8 cellular contexts compared by ENCODE assay signal in genomic region chr4:81472249-81473085, GRCh38. TPM values are rescaled to one million over a fixed set of nuclear protein-coding genes. Genes with fewer than 3 reads are reported as not detected.
DNase-seq lines count a peak whose midpoint lies in the region; ATAC-seq and TF ChIP-seq lines count a peak whose summit lies in the region.

No MANE protein-coding gene starts in this region.

- H3K9me3 ChIP-seq in KOPT-K1 (ENCODE audit: insufficient read depth, low read length, poor library complexity, severe bottlenecking) = no peaks in the 10 kb centered on the region

- TF ChIP-seq CTCF in GM12864 (IDR thresholded peaks at IDR 0.05; ENCODE audit: low read depth, low read length, missing control alignments) (peak; percentile 43), choroid plexus epithelial cell (conservative IDR thresholded peaks at IDR 0.05; ENCODE audit: low read depth, low read length) (peak; percentile 44), lower leg skin (IDR thresholded peaks at IDR 0.05) (no peak)

- peak; percentile 59 for ATAC-seq in GM21786 (IDR thresholded peaks at IDR 0.05; ENCODE audit: unreplicated experiment)
- peak; percentile 77 for ATAC-seq in SK-N-SH treated with all-trans-retinoic acid at 6 μM for 48 hours

- no peak for TF ChIP-seq POLR2A in lower leg skin (IDR thresholded peaks at IDR 0.05)

- 23 to 30% methylated on average over 12 of the region's 12 CpGs for WGBS in lower leg skin, 2 donors

- peak; percentile 35 for DNase-seq in GM12864 (ENCODE audit: low read depth)
- DNase-seq in choroid plexus epithelial cell (ENCODE audit: low read depth) = peak; percentile 63
- peak; percentile 47 to 88 for DNase-seq in lower leg skin (ENCODE audit: low spot score in 2 of 2)
- DNase-seq in stimulated activated naive CD4-positive, alpha-beta T cell (lab: John Stamatoyannopoulos, UW) = peak in 5 of 6 experiments; percentile 57 to 86 (median 79)
- no peak for DNase-seq in COR-L47 (lab: John Stamatoyannopoulos, UW)

- intact Hi-C loops in lower leg skin (cut with DNase I; ENCODE audit: low total_unique reads) = no loop called here

- H3K4me3 ChIP-seq in GM12864 (ENCODE audit: low read depth, low read length) (peak overlapping the region; percentile 66), choroid plexus epithelial cell (ENCODE audit: low read depth, low read length) (peak overlapping the region; percentile 66), lower leg skin (ENCODE audit: low read depth, poor library complexity, severe bottlenecking) (peak overlapping the region; percentile 94)

- H3K27ac ChIP-seq in KOPT-K1 (ENCODE audit: low read depth, low read length, poor library complexity, severe bottlenecking) = peak overlapping the region; percentile 75

- H3K36me3 ChIP-seq in KOPT-K1 (ENCODE audit: insufficient read depth, low read length) = no peaks in the 10 kb centered on the region

TF ChIP-seq in SK-N-SH treated with all-trans-retinoic acid at 6 μM for 48 hours, 23 proteins besides CTCF, POLR2A, EP300 and RAD21:
- TF ChIP-seq CSDC2 (CRISPR knock-in tag; IDR thresholded peaks at IDR 0.05) (no peak), ZC3H10 (CRISPR knock-in tag; IDR thresholded peaks at IDR 0.05) (no peak), GLIS3 (CRISPR knock-in tag; IDR thresholded peaks at IDR 0.05) (no peak), CREB5 (CRISPR knock-in tag; IDR thresholded peaks at IDR 0.05; ENCODE audit: low read depth) (no peak), ZFP30 (CRISPR knock-in tag; IDR thresholded peaks at IDR 0.05) (no peak), SNAI2 (CRISPR knock-in tag; IDR thresholded peaks at IDR 0.05) (no peak), TCF4 (CRISPR knock-in tag; IDR thresholded peaks at IDR 0.05; ENCODE audit: borderline replicate concordance) (no peak)
- TF ChIP-seq, protein P1, sequence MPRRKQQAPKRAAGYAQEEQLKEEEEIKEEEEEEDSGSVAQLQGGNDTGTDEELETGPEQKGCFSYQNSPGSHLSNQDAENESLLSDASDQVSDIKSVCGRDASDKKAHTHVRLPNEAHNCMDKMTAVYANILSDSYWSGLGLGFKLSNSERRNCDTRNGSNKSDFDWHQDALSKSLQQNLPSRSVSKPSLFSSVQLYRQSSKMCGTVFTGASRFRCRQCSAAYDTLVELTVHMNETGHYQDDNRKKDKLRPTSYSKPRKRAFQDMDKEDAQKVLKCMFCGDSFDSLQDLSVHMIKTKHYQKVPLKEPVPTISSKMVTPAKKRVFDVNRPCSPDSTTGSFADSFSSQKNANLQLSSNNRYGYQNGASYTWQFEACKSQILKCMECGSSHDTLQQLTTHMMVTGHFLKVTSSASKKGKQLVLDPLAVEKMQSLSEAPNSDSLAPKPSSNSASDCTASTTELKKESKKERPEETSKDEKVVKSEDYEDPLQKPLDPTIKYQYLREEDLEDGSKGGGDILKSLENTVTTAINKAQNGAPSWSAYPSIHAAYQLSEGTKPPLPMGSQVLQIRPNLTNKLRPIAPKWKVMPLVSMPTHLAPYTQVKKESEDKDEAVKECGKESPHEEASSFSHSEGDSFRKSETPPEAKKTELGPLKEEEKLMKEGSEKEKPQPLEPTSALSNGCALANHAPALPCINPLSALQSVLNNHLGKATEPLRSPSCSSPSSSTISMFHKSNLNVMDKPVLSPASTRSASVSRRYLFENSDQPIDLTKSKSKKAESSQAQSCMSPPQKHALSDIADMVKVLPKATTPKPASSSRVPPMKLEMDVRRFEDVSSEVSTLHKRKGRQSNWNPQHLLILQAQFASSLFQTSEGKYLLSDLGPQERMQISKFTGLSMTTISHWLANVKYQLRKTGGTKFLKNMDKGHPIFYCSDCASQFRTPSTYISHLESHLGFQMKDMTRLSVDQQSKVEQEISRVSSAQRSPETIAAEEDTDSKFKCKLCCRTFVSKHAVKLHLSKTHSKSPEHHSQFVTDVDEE (CRISPR knock-in tag; IDR thresholded peaks at IDR 0.05) = no peak
- TF ChIP-seq, protein P2, sequence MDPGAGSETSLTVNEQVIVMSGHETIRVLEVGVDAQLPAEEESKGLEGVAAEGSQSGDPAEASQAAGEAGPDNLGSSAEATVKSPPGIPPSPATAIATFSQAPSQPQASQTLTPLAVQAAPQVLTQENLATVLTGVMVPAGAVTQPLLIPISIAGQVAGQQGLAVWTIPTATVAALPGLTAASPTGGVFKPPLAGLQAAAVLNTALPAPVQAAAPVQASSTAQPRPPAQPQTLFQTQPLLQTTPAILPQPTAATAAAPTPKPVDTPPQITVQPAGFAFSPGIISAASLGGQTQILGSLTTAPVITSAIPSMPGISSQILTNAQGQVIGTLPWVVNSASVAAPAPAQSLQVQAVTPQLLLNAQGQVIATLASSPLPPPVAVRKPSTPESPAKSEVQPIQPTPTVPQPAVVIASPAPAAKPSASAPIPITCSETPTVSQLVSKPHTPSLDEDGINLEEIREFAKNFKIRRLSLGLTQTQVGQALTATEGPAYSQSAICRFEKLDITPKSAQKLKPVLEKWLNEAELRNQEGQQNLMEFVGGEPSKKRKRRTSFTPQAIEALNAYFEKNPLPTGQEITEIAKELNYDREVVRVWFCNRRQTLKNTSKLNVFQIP (CRISPR knock-in tag; IDR thresholded peaks at IDR 0.05; ENCODE audit: borderline replicate concordance, low read depth) = no peak
- TF ChIP-seq, protein P3, sequence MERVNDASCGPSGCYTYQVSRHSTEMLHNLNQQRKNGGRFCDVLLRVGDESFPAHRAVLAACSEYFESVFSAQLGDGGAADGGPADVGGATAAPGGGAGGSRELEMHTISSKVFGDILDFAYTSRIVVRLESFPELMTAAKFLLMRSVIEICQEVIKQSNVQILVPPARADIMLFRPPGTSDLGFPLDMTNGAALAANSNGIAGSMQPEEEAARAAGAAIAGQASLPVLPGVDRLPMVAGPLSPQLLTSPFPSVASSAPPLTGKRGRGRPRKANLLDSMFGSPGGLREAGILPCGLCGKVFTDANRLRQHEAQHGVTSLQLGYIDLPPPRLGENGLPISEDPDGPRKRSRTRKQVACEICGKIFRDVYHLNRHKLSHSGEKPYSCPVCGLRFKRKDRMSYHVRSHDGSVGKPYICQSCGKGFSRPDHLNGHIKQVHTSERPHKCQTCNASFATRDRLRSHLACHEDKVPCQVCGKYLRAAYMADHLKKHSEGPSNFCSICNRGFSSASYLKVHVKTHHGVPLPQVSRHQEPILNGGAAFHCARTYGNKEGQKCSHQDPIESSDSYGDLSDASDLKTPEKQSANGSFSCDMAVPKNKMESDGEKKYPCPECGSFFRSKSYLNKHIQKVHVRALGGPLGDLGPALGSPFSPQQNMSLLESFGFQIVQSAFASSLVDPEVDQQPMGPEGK (CRISPR knock-in tag; IDR thresholded peaks at IDR 0.05; ENCODE audit: borderline replicate concordance) = no peak

RNA-seq across cellular contexts. Expression of gene RASGEF1B, which starts 0.8 kb away (rescaled TPM):
- 10 to 100 TPM; 53.7 to 58.2 (median 57.6) TPM for total RNA-seq in lower leg skin

Comparison
In these comparisons a context has a peak if more than half of its experiments do, and no peak if none do; other contexts are left out.
1. CTCF ChIP-seq: peak in GM12864 (single experiment) and choroid plexus epithelial cell (single experiment); none in lower leg skin (0 of 3).
2. Peak in every context shown above with its lines, with median percentiles within 50 percentile points of each other: H3K4me3 ChIP-seq.